ENCODE assay signal across 9 cellular contexts in the genomic region with DNA sequence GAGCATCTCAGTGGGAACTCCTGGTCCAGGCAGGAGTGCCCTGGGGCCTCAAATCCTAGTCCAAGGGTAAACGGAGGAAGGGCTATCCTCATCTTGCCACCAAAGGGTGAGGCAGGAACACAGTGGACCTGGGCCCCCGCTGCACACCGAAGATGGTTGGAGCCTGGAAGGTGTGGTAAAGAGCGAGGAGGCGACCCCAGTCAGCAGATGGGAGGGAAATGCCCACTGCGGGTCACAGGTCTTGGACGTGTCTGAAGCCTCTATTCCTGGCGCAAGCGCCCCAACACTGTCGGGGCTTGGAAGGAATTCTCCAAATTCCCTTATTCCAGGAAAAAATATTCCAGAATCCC. TPM values are rescaled to one million over a fixed set of nuclear protein-coding genes. Genes with fewer than 3 reads are reported as not detected.
DNase-seq lines count a peak whose midpoint lies in the region; ATAC-seq and TF ChIP-seq lines count a peak whose summit lies in the region.
"Had no signal": no experiment of that assay in that cellular context is flagged by ENCODE, and none has a peak within 500 bp of the region (broad histone marks: within the 10 kb centered on the region; RNA-seq: fewer than 3 reads in every experiment).

No MANE protein-coding gene starts in this region.

- peak overlapping the region; percentile 81 to 85 for H3K4me3 Mint-ChIP-seq in CD14-positive monocyte

- H3K4me3 ChIP-seq in esophagus muscularis mucosa (peak overlapping the region; percentile 82 to 91 (median 88)), neuron (ENCODE audit: low read length) (peak overlapping the region; percentile 47)

- peaks cover 0 to 3% (median 0%) of the 10 kb centered on the region in 7 donors for H3K9me3 Mint-ChIP-seq in CD14-positive monocyte

- H3K27ac Mint-ChIP-seq in CD14-positive monocyte: no peak overlapping the region

- no peak for TF ChIP-seq POLR2A in esophagus muscularis mucosa (IDR thresholded peaks at IDR 0.05; ENCODE audit: low read depth)

- H2AFZ ChIP-seq in neuron (ENCODE audit: low read depth, low read length): no peak overlapping the region

- H3K27me3 ChIP-seq in esophagus muscularis mucosa (no peaks in the 10 kb centered on the region), neuron (ENCODE audit: insufficient read depth, low read length) (no peaks in the 10 kb centered on the region)

- peaks cover 24 to 38% (median 30%) of the 10 kb centered on the region in 4 donors for H3K4me1 ChIP-seq in esophagus muscularis mucosa
- peaks cover 21% of the 10 kb centered on the region for H3K4me1 ChIP-seq in neuron (ENCODE audit: insufficient read depth, low read length)

- ATAC-seq in HG03045 (IDR thresholded peaks at IDR 0.05; ENCODE audit: unreplicated experiment): no peak

- H3K36me3 Mint-ChIP-seq in CD14-positive monocyte: peaks cover 0 to 4% of the 10 kb centered on the region in 2 donors

- H3K4me1 Mint-ChIP-seq in CD14-positive monocyte: peaks cover 16% of the 10 kb centered on the region

- H3K27ac ChIP-seq in RWPE1: peak overlapping the region; percentile 94
- H3K27ac ChIP-seq in esophagus muscularis mucosa (replicated peaks in 1 of 4): peak overlapping the region; percentile 82 to 96 (median 92)

- no peak for DNase-seq in CD14-positive monocyte (ENCODE audit: low spot score)
- no peak for DNase-seq in RWPE1 (ENCODE audit: low spot score)
- DNase-seq in esophagus muscularis mucosa (ENCODE audit: extremely low spot score): no peak
- no peak for DNase-seq in anterior cingulate cortex (lab: John Stamatoyannopoulos, UW)
- no peak for DNase-seq in activated effector memory CD4-positive, alpha-beta T cell treated with Interleukin-2 at 50 U/mL for 16 hours
- DNase-seq in glomerular visceral epithelial cell (ENCODE audit: extremely low spot score): no peak
- DNase-seq: NCI-H187 had no signal

- no peaks in the 10 kb centered on the region for H3K36me3 ChIP-seq in esophagus muscularis mucosa
- no peaks in the 10 kb centered on the region for H3K36me3 ChIP-seq in neuron (ENCODE audit: insufficient read depth, low read length)

- TF ChIP-seq CTCF in CD14-positive monocyte (IDR thresholded peaks at IDR 0.05) (no peak), RWPE1 (conservative IDR thresholded peaks at IDR 0.05; ENCODE audit: low read depth) (no peak), esophagus muscularis mucosa (IDR thresholded peaks at IDR 0.05) (no peak)

- CTCF ChIA-PET in RWPE1 (lab: Yijun Ruan, JAX): interaction anchor here (1.4 kb wide), 1 partner anchor 32 kb away, joined by 3 read pairs; no protein-coding TSS in a partner anchor

- peaks cover 2 to 19% (median 18%) of the 10 kb centered on the region in 3 donors for H3K27me3 Mint-ChIP-seq in CD14-positive monocyte (ENCODE audit: low read depth in 3 of 3)

- H3K9me3 ChIP-seq in esophagus muscularis mucosa (no peaks in the 10 kb centered on the region), neuron (ENCODE audit: low read length) (no peaks in the 10 kb centered on the region)

- TF ChIP-seq EP300 in esophagus muscularis mucosa (IDR thresholded peaks at IDR 0.05): no peak

- 10% methylated on average over 8 of the region's 10 CpGs for WGBS in esophagus muscularis mucosa

- intact Hi-C loops in CD14-positive monocyte (cut with micrococcal nuclease): no loop called here
- intact Hi-C loops in esophagus muscularis mucosa (cut with DNase I): no loop called here

- POLR2A ChIA-PET in RWPE1 (lab: Yijun Ruan, JAX; ENCODE audit: low non-redundant PET): no interaction called here

RNA-seq across cellular contexts. Expression of a gene that starts 38.5 kb away (rescaled TPM):
- polyA plus RNA-seq in CD14-positive monocyte: under 1 TPM in 1 of 2 donors, not detected in 1; 0.05 TPM
- total RNA-seq in esophagus muscularis mucosa: 100 to 1,000 TPM; 111 to 201 (median 153) TPM
